ENCODE assay signal across 9 cellular contexts in the genomic region with DNA sequence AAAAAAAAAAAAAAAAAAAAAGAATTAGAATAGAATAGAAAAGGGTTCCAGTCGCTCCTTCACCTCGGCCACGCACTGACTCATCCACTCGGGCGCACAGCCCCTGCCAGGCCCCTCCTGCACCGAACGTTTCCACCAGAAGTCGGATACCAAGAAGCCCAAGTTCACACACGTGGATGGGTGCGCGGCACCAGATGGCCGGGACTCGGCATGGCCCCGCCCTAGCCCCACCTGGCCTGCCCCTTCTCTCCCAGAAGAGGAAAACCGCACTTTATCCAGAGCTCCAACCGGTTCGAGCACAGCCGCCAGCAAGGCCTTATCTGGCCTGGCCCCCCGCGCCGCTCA. TPM values are rescaled to one million over a fixed set of nuclear protein-coding genes. Genes with fewer than 3 reads are reported as not detected.
DNase-seq lines count a peak whose midpoint lies in the region; ATAC-seq and TF ChIP-seq lines count a peak whose summit lies in the region.
"Had no signal": no experiment of that assay in that cellular context is flagged by ENCODE, and none has a peak within 500 bp of the region (broad histone marks: within the 10 kb centered on the region; RNA-seq: fewer than 3 reads in every experiment).

No MANE protein-coding gene starts in this region.

- CTCF ChIA-PET in activated CD4-positive, alpha-beta memory T cell treated with anti-CD3 and anti-CD28 coated beads, Interleukin-2, amount 10 ng/mL, durations not matched to agents 7 days and 5 days (lab: Charles Lee) = interaction anchor here (1.0 to 2.5 kb wide), 12 partner anchors 9 to 300 kb away, joined by 3 to 26 read pairs (median 8); a partner anchor contains a TSS

- POLR2A ChIA-PET in activated CD4-positive, alpha-beta memory T cell treated with anti-CD3 and anti-CD28 coated beads, Interleukin-2, amount 10 ng/mL, durations not matched to agents 7 days and 5 days (lab: Charles Lee) = interaction anchor here (0.8 to 1.9 kb wide), 2 partner anchors 35 to 238 kb away, joined by 4 to 10 read pairs; a partner anchor contains a TSS

- no peak for ATAC-seq in left ventricle myocardium superior
- ATAC-seq in upper lobe of right lung = no peak
- ATAC-seq in HG02981 (IDR thresholded peaks at IDR 0.05; ENCODE audit: unreplicated experiment) = no peak
- no peak for ATAC-seq in aorta (ENCODE audit: low FRiP score)

- no peak overlapping the region for H3K27ac Mint-ChIP-seq in activated CD4-positive, alpha-beta memory T cell treated with anti-CD3 and anti-CD28 coated beads, Interleukin-2, amount 10 ng/mL, durations not matched to agents 7 days and 5 days

- H3K4me3 ChIP-seq in cardiac muscle cell = peak overlapping the region; percentile 40
- H3K4me3 ChIP-seq in iPS-18c (ENCODE audit: insufficient read depth, low read depth, low read length) = peak overlapping the region; percentile 58; the same call in 1 of the 2 replicates
- H3K4me3 ChIP-seq in upper lobe of right lung = peak overlapping the region; percentile 51
- H3K4me3 ChIP-seq in aorta (ENCODE audit: low read length in 2 of 2) = no peak overlapping the region

- DNase-seq in cardiac muscle cell (ENCODE audit: low read depth in 1 of 2, low spot score in 1 of 2) (no peak), left ventricle myocardium superior (no peak), upper lobe of right lung (no peak), aorta (no peak), NCI-H2029 (lab: John Stamatoyannopoulos, UW) (no peak)
- no peak for DNase-seq in activated CD4-positive, alpha-beta memory T cell treated with anti-CD3 and anti-CD28 coated beads, Interleukin-2, amount 10 ng/mL, durations not matched to agents 7 days and 5 days
- DNase-seq: NCI-H510A had no signal

- H3K4me1 Mint-ChIP-seq in activated CD4-positive, alpha-beta memory T cell treated with anti-CD3 and anti-CD28 coated beads, Interleukin-2, amount 10 ng/mL, durations not matched to agents 7 days and 5 days = peaks cover 42% of the 10 kb centered on the region

- WGBS in aorta, 2 donors = 17 to 20% methylated on average over 21 of the region's 21 CpGs

- H3K27me3 Mint-ChIP-seq in activated CD4-positive, alpha-beta memory T cell treated with anti-CD3 and anti-CD28 coated beads, Interleukin-2, amount 10 ng/mL, durations not matched to agents 7 days and 5 days = peaks cover 49% of the 10 kb centered on the region

- no peak for TF ChIP-seq CTCF in cardiac muscle cell (IDR thresholded peaks at IDR 0.05; ENCODE audit: low read depth, low read length)
- no peak for TF ChIP-seq CTCF in upper lobe of right lung (IDR thresholded peaks at IDR 0.05)

- H3K9me3 ChIP-seq in cardiac muscle cell (ENCODE audit: low read depth) (no peaks in the 10 kb centered on the region), iPS-18c (ENCODE audit: control insufficient read depth, insufficient read depth, low read length) (peaks cover 2% of the 10 kb centered on the region), upper lobe of right lung (no peaks in the 10 kb centered on the region), aorta (ENCODE audit: control insufficient read depth, low read length) (no peaks in the 10 kb centered on the region)

- no peaks in the 10 kb centered on the region for H3K36me3 Mint-ChIP-seq in activated CD4-positive, alpha-beta memory T cell treated with anti-CD3 and anti-CD28 coated beads, Interleukin-2, amount 10 ng/mL, durations not matched to agents 7 days and 5 days (ENCODE audit: low read depth)

- intact Hi-C loops in left ventricle myocardium superior (cut with micrococcal nuclease) = no loop called here
- intact Hi-C loops in upper lobe of right lung (cut with DNase I) = no loop called here
- intact Hi-C loops in aorta (cut with DNase I) = no loop called here

- H3K27ac ChIP-seq in cardiac muscle cell = no peak overlapping the region
- H3K27ac ChIP-seq in upper lobe of right lung = no peak overlapping the region
- no peak overlapping the region for H3K27ac ChIP-seq in aorta (ENCODE audit: low read depth in 1 of 2, low read length in 2 of 2)

- H3K27me3 ChIP-seq in cardiac muscle cell (peaks cover 40% of the 10 kb centered on the region), upper lobe of right lung (peaks cover 29% of the 10 kb centered on the region), aorta (ENCODE audit: control insufficient read depth in 1 of 2, insufficient read depth in 2 of 2, low read length in 1 of 2) (peaks cover 0 to 1% of the 10 kb centered on the region in 2 donors)

- H3K9me3 Mint-ChIP-seq in activated CD4-positive, alpha-beta memory T cell treated with anti-CD3 and anti-CD28 coated beads, Interleukin-2, amount 10 ng/mL, durations not matched to agents 7 days and 5 days = no peaks in the 10 kb centered on the region

- H3K36me3 ChIP-seq in cardiac muscle cell (no peaks in the 10 kb centered on the region), upper lobe of right lung (no peaks in the 10 kb centered on the region), aorta (ENCODE audit: control insufficient read depth in 1 of 2, insufficient read depth in 2 of 2, low read length in 1 of 2) (no peaks in the 10 kb centered on the region)

- H3K4me1 ChIP-seq in cardiac muscle cell (ENCODE audit: low read depth) (peaks cover 6% of the 10 kb centered on the region), upper lobe of right lung (peaks cover 20% of the 10 kb centered on the region), aorta (ENCODE audit: control insufficient read depth in 1 of 2, insufficient read depth in 2 of 2, low read length in 2 of 2) (no peaks in the 10 kb centered on the region)

- peak overlapping the region; percentile 60 for H3K4me3 Mint-ChIP-seq in activated CD4-positive, alpha-beta memory T cell treated with anti-CD3 and anti-CD28 coated beads, Interleukin-2, amount 10 ng/mL, durations not matched to agents 7 days and 5 days

RNA-seq across cellular contexts. Expression of a gene that starts 5.9 kb away (rescaled TPM):
- total RNA-seq in cardiac muscle cell (2.0 and 6.1 TPM in 2 replicates), left ventricle myocardium superior (0.15 TPM), upper lobe of right lung (2.6 TPM), aorta (under 1 TPM in 1 of 2 donors, not detected in 1; 0.09 TPM)
- polyA plus RNA-seq in cardiac muscle cell (6.2 and 10.3 TPM in 2 replicates), aorta (under 1 TPM in 1 of 2 donors, not detected in 1; 0.13 TPM)
- total RNA-seq in activated CD4-positive, alpha-beta memory T cell treated with anti-CD3 and anti-CD28 coated beads, Interleukin-2, amount 10 ng/mL, durations not matched to agents 7 days and 5 days = under 1 TPM; 0.05 to 0.13 TPM

RNA-seq across cellular contexts. Expression of a gene that starts 20.0 kb away (rescaled TPM):
- 2.4 and 3.5 TPM in 2 replicates for total RNA-seq in cardiac muscle cell
- polyA plus RNA-seq in cardiac muscle cell = 1.3 TPM in 1 of 2 replicates, not detected in the other
- total RNA-seq in left ventricle myocardium superior = 3.1 TPM
- not detected for total RNA-seq in activated CD4-positive, alpha-beta memory T cell treated with anti-CD3 and anti-CD28 coated beads, Interleukin-2, amount 10 ng/mL, durations not matched to agents 7 days and 5 days
- 11.0 TPM for total RNA-seq in upper lobe of right lung
- total RNA-seq in aorta = under 1 TPM in 1 of 2 donors, not detected in 1; 0.60 TPM
- not detected for polyA plus RNA-seq in aorta

RNA-seq across cellular contexts. Expression of a gene that starts 35.4 kb away (rescaled TPM):
- total RNA-seq in cardiac muscle cell (23.5 and 24.1 TPM in 2 replicates), left ventricle myocardium superior (30.4 TPM), upper lobe of right lung (36.4 TPM), aorta (10 to 100 TPM; 26.6 to 34.3 TPM)
- polyA plus RNA-seq in cardiac muscle cell (12.4 and 18.6 TPM in 2 replicates), aorta (10 to 100 TPM; 14.7 to 23.3 TPM)
- 10 to 100 TPM; 42.6 to 42.9 TPM for total RNA-seq in activated CD4-positive, alpha-beta memory T cell treated with anti-CD3 and anti-CD28 coated beads, Interleukin-2, amount 10 ng/mL, durations not matched to agents 7 days and 5 days

RNA-seq across cellular contexts. Expression of a gene that starts 38.3 kb away (rescaled TPM):
- 41.9 and 48.6 TPM in 2 replicates for total RNA-seq in cardiac muscle cell
- polyA plus RNA-seq in cardiac muscle cell = 28.7 and 29.1 TPM in 2 replicates
- 23.5 TPM for total RNA-seq in left ventricle myocardium superior
- 1 to 10 TPM; 7.0 to 7.7 TPM for total RNA-seq in activated CD4-positive, alpha-beta memory T cell treated with anti-CD3 and anti-CD28 coated beads, Interleukin-2, amount 10 ng/mL, durations not matched to agents 7 days and 5 days
- total RNA-seq in upper lobe of right lung = 15.5 TPM
- 10 to 100 TPM; 13.0 to 13.4 TPM for total RNA-seq in aorta
- polyA plus RNA-seq in aorta = 10 to 100 TPM in 1 of 2 donors, 1 to 10 TPM in 1; 4.3 to 11.9 TPM

RNA-seq across cellular contexts. Expression of a gene that starts 46.3 kb away (rescaled TPM):
- total RNA-seq in cardiac muscle cell = 0.46 and 3.2 TPM in 2 replicates
- 2.6 and 11.8 TPM in 2 replicates for polyA plus RNA-seq in cardiac muscle cell
- total RNA-seq in left ventricle myocardium superior = 11.4 TPM
- 1 to 10 TPM; 4.2 to 4.6 TPM for total RNA-seq in activated CD4-positive, alpha-beta memory T cell treated with anti-CD3 and anti-CD28 coated beads, Interleukin-2, amount 10 ng/mL, durations not matched to agents 7 days and 5 days
- total RNA-seq in upper lobe of right lung = 1.2 TPM
- total RNA-seq in aorta = under 1 TPM in 1 of 2 donors, not detected in 1; 0.84 TPM
- 1 to 10 TPM in 1 of 2 donors, not detected in 1; 1.5 TPM for polyA plus RNA-seq in aorta

Comparison
In these comparisons a context has a peak if more than half of its experiments do, and no peak if none do; other contexts are left out.
1. H3K4me3 ChIP-seq: peak in cardiac muscle cell (single experiment), iPS-18c (single experiment) and upper lobe of right lung (single experiment); none in aorta (0 of 2).